Comparison of ENCODE assay signal across 8 cellular contexts in the genomic region with DNA sequence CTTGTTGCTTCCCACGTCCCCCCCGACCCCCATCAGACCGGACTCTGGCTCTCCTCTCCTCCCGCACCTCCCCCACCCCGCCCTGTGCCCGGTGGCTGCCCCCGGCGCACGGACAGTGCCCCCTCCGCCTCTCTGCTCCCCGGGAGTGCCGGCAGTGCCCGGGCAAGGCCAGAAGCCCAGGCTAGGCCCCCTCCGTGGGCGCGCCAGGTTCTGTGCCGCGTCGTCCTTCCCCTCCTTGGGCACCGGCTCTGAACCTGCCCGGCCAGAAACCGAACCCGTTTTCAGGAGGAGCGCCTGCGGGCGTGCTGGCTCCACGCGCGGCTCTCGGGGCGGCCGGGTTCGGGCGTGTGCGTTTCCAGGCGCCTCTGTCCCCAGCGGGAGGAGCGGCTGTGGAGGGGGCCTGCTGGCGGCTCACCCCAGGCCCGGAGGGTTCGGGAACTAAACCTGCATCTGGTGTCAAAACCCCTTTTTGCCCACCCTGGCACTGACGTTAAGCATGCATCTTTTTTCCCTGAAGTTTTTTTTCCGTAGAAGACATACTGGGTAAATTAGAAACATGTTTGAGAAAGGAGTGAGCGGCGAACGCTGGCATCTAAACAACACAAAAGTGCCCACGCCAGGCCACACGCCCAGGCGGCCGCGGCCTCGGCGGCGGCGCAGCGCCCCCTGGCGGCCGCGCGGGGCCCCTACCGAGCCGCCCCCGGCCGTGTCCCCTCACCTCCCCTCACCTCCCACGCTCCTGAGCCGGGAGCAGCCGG.
A peak's percentile ranks its signal among the peaks of the same experiment; 100 is the strongest.
DNase-seq lines count a peak whose midpoint lies in the region; ATAC-seq and TF ChIP-seq lines count a peak whose summit lies in the region.

No MANE protein-coding gene starts in this region.

- peaks cover 4% of the 10 kb centered on the region for H3K4me1 Mint-ChIP-seq in activated T-helper 2 cell treated with anti-CD3 and anti-CD28 coated beads, Interferon-gamma antibody, Interleukin-2, Interleukin-4, amounts not matched to agents 10 μg/mL and 5 μg/mL and 100 μg/mL, durations not matched to agents 14 hours and 24 hours and 36 hours (ENCODE audit: low read depth)
- peaks cover 0 to 6% (median 1%) of the 10 kb centered on the region in 4 donors for H3K4me1 Mint-ChIP-seq in naive thymus-derived CD8-positive, alpha-beta T cell
- peaks cover 9 to 10% of the 10 kb centered on the region in 2 donors for H3K4me1 Mint-ChIP-seq in stimulated activated naive B cell treated with anti-CD40 and anti-IgM and Interleukin-4, amounts not matched to agents 10 μg/mL and 1 μg/mL and 100 μg/mL, for 72 hours

- H3K27me3 ChIP-seq in Panc1 (ENCODE audit: control insufficient read depth, insufficient read depth, low read length): no peaks in the 10 kb centered on the region

- no peaks in the 10 kb centered on the region for H3K9me3 Mint-ChIP-seq in activated T-helper 2 cell treated with anti-CD3 and anti-CD28 coated beads, Interferon-gamma antibody, Interleukin-2, Interleukin-4, amounts not matched to agents 10 μg/mL and 5 μg/mL and 100 μg/mL, durations not matched to agents 14 hours and 24 hours and 36 hours
- H3K9me3 Mint-ChIP-seq in naive thymus-derived CD8-positive, alpha-beta T cell: no peaks in the 10 kb centered on the region
- H3K9me3 Mint-ChIP-seq in stimulated activated naive B cell treated with anti-CD40 and anti-IgM and Interleukin-4, amounts not matched to agents 10 μg/mL and 1 μg/mL and 100 μg/mL, for 72 hours: no peaks in the 10 kb centered on the region

- POLR2A ChIA-PET in Panc1 (lab: Charles Lee): no interaction called here
- POLR2A ChIA-PET in naive thymus-derived CD8-positive, alpha-beta T cell (lab: Charles Lee): interaction anchor here (0.7 to 1.2 kb wide), 5 partner anchors 9 to 281 kb away, joined by 3 to 6 read pairs (median 5); a partner anchor contains a TSS

- ATAC-seq in GM18868 (IDR thresholded peaks at IDR 0.05; ENCODE audit: unreplicated experiment) (peak; percentile 57), HG03432 (IDR thresholded peaks at IDR 0.05; ENCODE audit: unreplicated experiment) (peak; percentile 77), Panc1 (peak; percentile 93)
- ATAC-seq in naive thymus-derived CD8-positive, alpha-beta T cell: peak; percentile 93 to 95
- ATAC-seq in stimulated activated naive B cell treated with anti-CD40 and anti-IgM and Interleukin-4, amounts not matched to agents 10 μg/mL and 1 μg/mL and 100 μg/mL, for 72 hours (replicated peaks): peak; percentile 68 to 74

- peak overlapping the region; percentile 51 to 74 for H3K4me3 ChIP-seq in Panc1 (ENCODE audit: low read depth in 2 of 2, low read length in 2 of 2)

- CTCF ChIA-PET in Panc1 (lab: Charles Lee): interaction anchor here (0.6 to 0.8 kb wide), 4 partner anchors 96 to 413 kb away, joined by 3 to 5 read pairs (median 4); no protein-coding TSS in a partner anchor

- no peaks in the 10 kb centered on the region for H3K36me3 ChIP-seq in Panc1 (ENCODE audit: control insufficient read depth, insufficient read depth, low read length)

- no TSS peak for BruUV-seq in Panc1 (replicated peaks; lab: Mats Ljungman, UMichigan)

- H3K27me3 Mint-ChIP-seq in activated T-helper 2 cell treated with anti-CD3 and anti-CD28 coated beads, Interferon-gamma antibody, Interleukin-2, Interleukin-4, amounts not matched to agents 10 μg/mL and 5 μg/mL and 100 μg/mL, durations not matched to agents 14 hours and 24 hours and 36 hours (ENCODE audit: low read depth): peaks cover 13% of the 10 kb centered on the region
- H3K27me3 Mint-ChIP-seq in naive thymus-derived CD8-positive, alpha-beta T cell: peaks cover 2 to 9% (median 6%) of the 10 kb centered on the region in 5 donors
- no peaks in the 10 kb centered on the region for H3K27me3 Mint-ChIP-seq in stimulated activated naive B cell treated with anti-CD40 and anti-IgM and Interleukin-4, amounts not matched to agents 10 μg/mL and 1 μg/mL and 100 μg/mL, for 72 hours

- H3K4me1 ChIP-seq in Panc1 (ENCODE audit: control insufficient read depth, insufficient read depth, low read length): peaks cover 26% of the 10 kb centered on the region

- H3K4me3 Mint-ChIP-seq in activated T-helper 2 cell treated with anti-CD3 and anti-CD28 coated beads, Interferon-gamma antibody, Interleukin-2, Interleukin-4, amounts not matched to agents 10 μg/mL and 5 μg/mL and 100 μg/mL, durations not matched to agents 14 hours and 24 hours and 36 hours (ENCODE audit: low read depth): peak overlapping the region; percentile 74
- peak overlapping the region in 7 of 10 donors; percentile 70 to 88 (median 83) for H3K4me3 Mint-ChIP-seq in naive thymus-derived CD8-positive, alpha-beta T cell
- peak overlapping the region; percentile 72 to 77 for H3K4me3 Mint-ChIP-seq in stimulated activated naive B cell treated with anti-CD40 and anti-IgM and Interleukin-4, amounts not matched to agents 10 μg/mL and 1 μg/mL and 100 μg/mL, for 72 hours

- peak; percentile 51 to 55 for DNase-seq in AML-193 (lab: John Stamatoyannopoulos, UW)
- no peak for DNase-seq in Panc1 (ENCODE audit: low read depth, low spot score)
- peak; percentile 57 for DNase-seq in activated T-helper 2 cell treated with anti-CD3 and anti-CD28 coated beads, Interferon-gamma antibody, Interleukin-2, Interleukin-4, amounts not matched to agents 10 μg/mL and 5 μg/mL and 100 μg/mL, durations not matched to agents 14 hours and 24 hours and 36 hours (ENCODE audit: low spot score)
- peak; percentile 87 for DNase-seq in fibroblast of peridontal ligament (ENCODE audit: extremely low read depth)
- DNase-seq in naive thymus-derived CD8-positive, alpha-beta T cell: peak; percentile 31 to 77 (median 67)
- DNase-seq in stimulated activated naive B cell treated with anti-CD40 and anti-IgM and Interleukin-4, amounts not matched to agents 10 μg/mL and 1 μg/mL and 100 μg/mL, for 72 hours: peak; percentile 59

- intact Hi-C loops in Panc1 (cut with micrococcal nuclease; ENCODE audit: unreplicated experiment): loop anchor here (5.0 kb wide), 1 partner anchor 113 kb away; no protein-coding TSS in a partner anchor
- intact Hi-C loops in activated T-helper 2 cell treated with anti-CD3 and anti-CD28 coated beads, Interferon-gamma antibody, Interleukin-2, Interleukin-4, amounts not matched to agents 10 μg/mL and 5 μg/mL and 100 μg/mL, durations not matched to agents 14 hours and 24 hours and 36 hours (cut with micrococcal nuclease): loop anchor here (1.0 to 2.0 kb wide), 2 partner anchors 219 to 342 kb away; no protein-coding TSS in a partner anchor

- in situ Hi-C loops in Panc1 (cut with HindIII; ENCODE audit: low pct_unique_long_range_greater_than_20kb, low sequenced_read_pairs): no loop called here

- no peaks in the 10 kb centered on the region for H3K36me3 Mint-ChIP-seq in activated T-helper 2 cell treated with anti-CD3 and anti-CD28 coated beads, Interferon-gamma antibody, Interleukin-2, Interleukin-4, amounts not matched to agents 10 μg/mL and 5 μg/mL and 100 μg/mL, durations not matched to agents 14 hours and 24 hours and 36 hours (ENCODE audit: low read depth)
- H3K36me3 Mint-ChIP-seq in naive thymus-derived CD8-positive, alpha-beta T cell: no peaks in the 10 kb centered on the region
- H3K36me3 Mint-ChIP-seq in stimulated activated naive B cell treated with anti-CD40 and anti-IgM and Interleukin-4, amounts not matched to agents 10 μg/mL and 1 μg/mL and 100 μg/mL, for 72 hours: peaks cover 10 to 27% of the 10 kb centered on the region in 2 donors

- H3K27ac ChIP-seq in Panc1 (ENCODE audit: low read length): peak overlapping the region; percentile 39

- H3K9me3 ChIP-seq in Panc1 (ENCODE audit: control insufficient read depth, insufficient read depth, low read depth, low read length): no peaks in the 10 kb centered on the region

- no peak overlapping the region for H3K27ac Mint-ChIP-seq in activated T-helper 2 cell treated with anti-CD3 and anti-CD28 coated beads, Interferon-gamma antibody, Interleukin-2, Interleukin-4, amounts not matched to agents 10 μg/mL and 5 μg/mL and 100 μg/mL, durations not matched to agents 14 hours and 24 hours and 36 hours
- peak overlapping the region in 5 of 10 donors; percentile 22 to 74 (median 57) for H3K27ac Mint-ChIP-seq in naive thymus-derived CD8-positive, alpha-beta T cell
- peak overlapping the region; percentile 60 for H3K27ac Mint-ChIP-seq in stimulated activated naive B cell treated with anti-CD40 and anti-IgM and Interleukin-4, amounts not matched to agents 10 μg/mL and 1 μg/mL and 100 μg/mL, for 72 hours

- TF ChIP-seq CTCF in Panc1 (IDR thresholded peaks at IDR 0.05): peak; percentile 99
